In the genomic region with DNA sequence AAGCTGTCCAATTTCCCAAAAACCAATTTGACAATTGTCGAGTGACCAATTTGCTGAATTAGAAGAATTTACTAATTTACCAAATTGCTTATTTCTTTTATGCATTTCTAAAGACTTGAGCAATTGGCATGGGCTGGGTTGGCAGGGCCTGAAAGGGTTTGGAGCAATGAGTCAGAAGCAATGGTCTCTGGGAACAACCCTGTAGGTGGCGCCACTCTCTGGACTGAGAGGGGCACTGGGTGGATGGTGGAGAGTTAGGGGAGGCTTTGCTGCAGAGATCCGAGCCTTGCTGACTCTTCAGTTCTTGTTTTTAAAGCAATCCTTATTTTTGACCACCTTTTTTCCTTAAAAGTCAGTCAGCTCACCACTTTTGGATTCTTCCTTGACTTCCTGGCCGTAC, we compare ENCODE assay signal across 8 cellular contexts.
DNase-seq lines count a peak whose midpoint lies in the region; ATAC-seq and TF ChIP-seq lines count a peak whose summit lies in the region.

No MANE protein-coding gene starts in this region.

- H3K4me3 ChIP-seq in skin epidermis, result no peak overlapping the region

- no peak overlapping the region for H3K27ac ChIP-seq in 22Rv1
- peak overlapping the region in 11 of 21 experiments; percentile 12 to 85 (median 41) for H3K27ac ChIP-seq in skin epidermis

- TF ChIP-seq CTCF in 22Rv1 (IDR thresholded peaks at IDR 0.05), result peak; percentile 72
- peak; percentile 66 for TF ChIP-seq CTCF in GM12873 (IDR thresholded peaks at IDR 0.05; ENCODE audit: insufficient read depth, low read depth, low read length, missing control alignments)

- peak; percentile 25 for DNase-seq in SK-N-DZ (ENCODE audit: low spot score)
- peak; percentile 54 for DNase-seq in dermis blood vessel endothelial cell
- no peak for DNase-seq in superior temporal gyrus (ENCODE audit: extremely low spot score)
- DNase-seq in OCI-M2 (lab: John Stamatoyannopoulos, UW; ENCODE audit: unreplicated experiment), result no peak

- no peak for ATAC-seq in GM18858 (IDR thresholded peaks at IDR 0.05; ENCODE audit: unreplicated experiment)

Comparison
In these comparisons a context has a peak if more than half of its experiments do, and no peak if none do; other contexts are left out.
1. DNase-seq: peak in SK-N-DZ (single experiment) and dermis blood vessel endothelial cell (single experiment); none in superior temporal gyrus (single experiment) and OCI-M2 (single experiment).